ENCODE assay signal across 15 cellular contexts in the genomic region with DNA sequence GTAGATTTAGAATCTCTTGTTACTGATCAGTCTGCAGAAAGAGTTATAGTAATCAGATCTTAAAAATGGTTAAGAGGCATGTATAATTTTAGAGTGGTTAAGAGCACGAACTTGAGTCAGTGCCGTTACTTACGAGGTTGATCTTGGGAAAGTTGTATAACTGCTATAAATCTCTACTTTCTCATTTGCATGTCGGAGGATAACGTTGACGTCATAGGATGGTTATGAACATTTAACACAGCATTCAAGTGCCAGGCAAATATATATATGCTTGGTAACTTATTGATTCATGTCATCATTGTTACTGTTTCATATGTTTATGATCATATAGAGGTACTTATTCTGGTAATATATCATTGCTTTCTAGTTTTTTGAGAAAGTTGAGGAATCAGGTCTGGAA.
DNase-seq lines count a peak whose midpoint lies in the region; ATAC-seq and TF ChIP-seq lines count a peak whose summit lies in the region.
"Had no signal": no experiment of that assay in that cellular context is flagged by ENCODE, and none has a peak within 500 bp of the region (broad histone marks: within the 10 kb centered on the region; RNA-seq: fewer than 3 reads in every experiment).

No MANE protein-coding gene starts in this region.

- no peak for DNase-seq in hepatocyte (ENCODE audit: low spot score)
- DNase-seq in NCI-H345 treated with DMSO at 0.1 percent for 48 hours (lab: John Stamatoyannopoulos, UW; ENCODE audit: unreplicated experiment): no peak
- no peak for DNase-seq in NCI-H524 (lab: John Stamatoyannopoulos, UW)
- DNase-seq: C1 segment of cervical spinal cord; Caco-2; CD4-positive, alpha-beta memory T cell; DMS 273 treated with DMSO at 0.1 percent for 48 hours; DMS53; DMS79 treated with DMSO at 0.1 percent for 48 hours; GF-D8; GOT3 had no signal

- ATAC-seq in GM18861 (IDR thresholded peaks at IDR 0.05; ENCODE audit: unreplicated experiment): no peak

- H3K36me3 ChIP-seq in HEK293 (ENCODE audit: control insufficient read depth in 2 of 2, insufficient read depth in 1 of 2, low read length in 2 of 2) (no peaks in the 10 kb centered on the region), hepatocyte (replicated peaks; ENCODE audit: insufficient read depth, low read depth) (no peaks in the 10 kb centered on the region)
- H3K36me3 ChIP-seq: HAP-1 had no signal

- peaks cover 65% of the 10 kb centered on the region for H3K36me3 Mint-ChIP-seq in nephron (ENCODE audit: low read depth)
- H3K36me3 Mint-ChIP-seq: CD4-positive, alpha-beta memory T cell had no signal

- H3K4me2 ChIP-seq in hepatocyte: no peak overlapping the region

- H3K9me3 ChIP-seq in HEK293 (ENCODE audit: control insufficient read depth, insufficient read depth, low read depth, low read length): no peaks in the 10 kb centered on the region
- no peaks in the 10 kb centered on the region for H3K9me3 ChIP-seq in hepatocyte (ENCODE audit: low read depth)
- H3K9me3 ChIP-seq: Caco-2, HAP-1 had no signal

- peaks cover 42% of the 10 kb centered on the region for H3K4me1 Mint-ChIP-seq in nephron
- H3K4me1 Mint-ChIP-seq: CD4-positive, alpha-beta memory T cell had no signal

- H2AFZ ChIP-seq in hepatocyte: no peak overlapping the region

- POLR2A ChIA-PET in HEK293 (lab: Yijun Ruan, JAX): no interaction called here

- H3K27ac ChIP-seq in HEK293 (ENCODE audit: extremely low read depth, low read depth, low read length) (no peak overlapping the region), hepatocyte (peak overlapping the region; percentile 3)

- H3K27me3 Mint-ChIP-seq in nephron (ENCODE audit: low read depth): no peaks in the 10 kb centered on the region

- H3K4me1 ChIP-seq in HEK293 (ENCODE audit: control insufficient read depth, insufficient read depth, low read length) (no peaks in the 10 kb centered on the region), hepatocyte (ENCODE audit: insufficient read depth) (peaks cover 14% of the 10 kb centered on the region)
- H3K4me1 ChIP-seq: Caco-2, HAP-1 had no signal

- no peaks in the 10 kb centered on the region for H4K20me1 ChIP-seq in hepatocyte (ENCODE audit: insufficient read depth, poor library complexity, severe bottlenecking)

- H3K27me3 ChIP-seq in hepatocyte: no peaks in the 10 kb centered on the region

- H3K4me3 Mint-ChIP-seq in nephron: no peak overlapping the region
- H3K4me3 Mint-ChIP-seq: CD4-positive, alpha-beta memory T cell had no signal

- H3K79me2 ChIP-seq in hepatocyte: no peaks in the 10 kb centered on the region

- H3K9me2 ChIP-seq in hepatocyte (replicated peaks; ENCODE audit: insufficient read depth): no peaks in the 10 kb centered on the region

- H3K4me3 ChIP-seq in HEK293 (ENCODE audit: low read depth, low read length) (no peak overlapping the region), hepatocyte (no peak overlapping the region)
- H3K4me3 ChIP-seq: HAP-1 had no signal

- no peaks in the 10 kb centered on the region for H3K9me3 Mint-ChIP-seq in nephron

- CTCF ChIA-PET in HEK293 (lab: Yijun Ruan, JAX): interaction anchor here (1.0 kb wide), 1 partner anchor 44 kb away, joined by 4 read pairs; no protein-coding TSS in a partner anchor

- WGBS in hepatocyte (ENCODE audit: low lambda C conversion rate, missing lambda C conversion rate): 86% methylated on average over 6 of the region's 6 CpGs

- TF ChIP-seq CTCF in HEK293 (tag by site-specific recombination; IDR thresholded peaks at IDR 0.05) (no peak), hepatocyte (IDR thresholded peaks at IDR 0.05; ENCODE audit: poor library complexity) (no peak), nephron (IDR thresholded peaks at IDR 0.05; ENCODE audit: unreplicated experiment in 3 of 3) (no peak)

- peak overlapping the region; percentile 24 to 77 (median 43) for H3K27ac Mint-ChIP-seq in nephron
- H3K27ac Mint-ChIP-seq: CD4-positive, alpha-beta memory T cell had no signal

TF ChIP-seq in HEK293, 187 proteins besides CTCF, POLR2A, EP300 and RAD21:
- TF ChIP-seq, protein P1, sequence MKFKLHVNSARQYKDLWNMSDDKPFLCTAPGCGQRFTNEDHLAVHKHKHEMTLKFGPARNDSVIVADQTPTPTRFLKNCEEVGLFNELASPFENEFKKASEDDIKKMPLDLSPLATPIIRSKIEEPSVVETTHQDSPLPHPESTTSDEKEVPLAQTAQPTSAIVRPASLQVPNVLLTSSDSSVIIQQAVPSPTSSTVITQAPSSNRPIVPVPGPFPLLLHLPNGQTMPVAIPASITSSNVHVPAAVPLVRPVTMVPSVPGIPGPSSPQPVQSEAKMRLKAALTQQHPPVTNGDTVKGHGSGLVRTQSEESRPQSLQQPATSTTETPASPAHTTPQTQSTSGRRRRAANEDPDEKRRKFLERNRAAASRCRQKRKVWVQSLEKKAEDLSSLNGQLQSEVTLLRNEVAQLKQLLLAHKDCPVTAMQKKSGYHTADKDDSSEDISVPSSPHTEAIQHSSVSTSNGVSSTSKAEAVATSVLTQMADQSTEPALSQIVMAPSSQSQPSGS (tag by site-specific recombination; IDR thresholded peaks at IDR 0.05; ENCODE audit: low read depth): peak; percentile 32; the same call in 1 of the 2 replicates
- no peak for TF ChIP-seq ZNF544 (tag by site-specific recombination; IDR thresholded peaks at IDR 0.05)
- TF ChIP-seq ZNF529 (tag by site-specific recombination; IDR thresholded peaks at IDR 0.05; ENCODE audit: insufficient replicate concordance): no peak
- TF ChIP-seq ZNF211 (tag by site-specific recombination; IDR thresholded peaks at IDR 0.05; ENCODE audit: low read depth): no peak
- no peak for TF ChIP-seq ZBTB21 (tag by site-specific recombination; IDR thresholded peaks at IDR 0.05)
- no peak for TF ChIP-seq ZXDB (tag by site-specific recombination; IDR thresholded peaks at IDR 0.05)
